ENCODE assay signal across 25 cellular contexts in genomic region chr1:19517017-19517416, GRCh38. TPM values are rescaled to one million over a fixed set of nuclear protein-coding genes. Genes with fewer than 3 reads are reported as not detected.
DNase-seq lines count a peak whose midpoint lies in the region; ATAC-seq and TF ChIP-seq lines count a peak whose summit lies in the region.
"Had no signal": no experiment of that assay in that cellular context is flagged by ENCODE, and none has a peak within 500 bp of the region (broad histone marks: within the 10 kb centered on the region; RNA-seq: fewer than 3 reads in every experiment).

No MANE protein-coding gene starts in this region.

- H3K27ac ChIP-seq in IMR-90 (ENCODE audit: insufficient read depth, low read length): no peak overlapping the region
- H3K27ac ChIP-seq in body of pancreas: no peak overlapping the region
- H3K27ac ChIP-seq in neuronal stem cell (replicated peaks; ENCODE audit: low read length): no peak overlapping the region
- H3K27ac ChIP-seq: KMS-11, SJSA1 had no signal

- H3K14ac ChIP-seq in IMR-90 (replicated peaks; ENCODE audit: low read depth, low read length) (no peak overlapping the region), neuronal stem cell (ENCODE audit: low read length) (no peak overlapping the region)

- H4K8ac ChIP-seq in IMR-90 (ENCODE audit: low read depth in 2 of 2, low read length in 2 of 2) (no peak overlapping the region), neuronal stem cell (ENCODE audit: low read depth, low read length) (no peak overlapping the region)

- H2BK5ac ChIP-seq in IMR-90 (ENCODE audit: low read depth, low read length, poor library complexity, severe bottlenecking) (no peak overlapping the region), neuronal stem cell (ENCODE audit: low read length) (no peak overlapping the region)

- H3K18ac ChIP-seq in IMR-90 (ENCODE audit: low read depth, low read length) (no peak overlapping the region), neuronal stem cell (ENCODE audit: low read length) (no peak overlapping the region)

- TF ChIP-seq CTCF in IMR-90 (conservative IDR thresholded peaks at IDR 0.05; ENCODE audit: low read depth, low read length) (no peak), body of pancreas (IDR thresholded peaks at IDR 0.05) (no peak)

- H4K20me1 ChIP-seq in IMR-90 (ENCODE audit: insufficient read depth, low read length): no peaks in the 10 kb centered on the region

- no peak overlapping the region for H4K5ac ChIP-seq in IMR-90 (ENCODE audit: low read depth, low read length)

- no peak overlapping the region for H3K56ac ChIP-seq in IMR-90 (ENCODE audit: extremely low read depth, insufficient read depth, low read length)

- H3K4me2 ChIP-seq in IMR-90 (ENCODE audit: low read depth, low read length) (no peak overlapping the region), neuronal stem cell (ENCODE audit: insufficient read depth, low read length, poor library complexity, severe bottlenecking) (no peak overlapping the region)
- H3K4me2 ChIP-seq: KMS-11 had no signal

- POLR2A ChIA-PET in IMR-90 (lab: Charles Lee; ENCODE audit: unreplicated experiment): no interaction called here

- no peak for ATAC-seq in IMR-90 (ENCODE audit: low read depth)
- peak; percentile 56 to 61 for ATAC-seq in stimulated activated naive B cell treated with anti-CD40 and anti-IgM and Interleukin-4, amounts not matched to agents 10 μg/mL and 1 μg/mL and 100 μg/mL, for 72 hours (replicated peaks)
- ATAC-seq in body of pancreas: no peak
- no peak for ATAC-seq in GM21717 (IDR thresholded peaks at IDR 0.05; ENCODE audit: unreplicated experiment)
- ATAC-seq: CD8-positive, alpha-beta T cell; GM12878 had no signal

- H2AK5ac ChIP-seq in IMR-90 (ENCODE audit: low read depth, low read length) (no peak overlapping the region), neuronal stem cell (ENCODE audit: low read depth, low read length) (no peak overlapping the region)

- H3K4ac ChIP-seq in IMR-90 (ENCODE audit: low read depth, low read length): no peak overlapping the region
- H3K4ac ChIP-seq in neuronal stem cell (ENCODE audit: low read length): no peak overlapping the region

- no peak overlapping the region for H3K4me3 ChIP-seq in IMR-90 (ENCODE audit: insufficient read depth, low read depth, low read length)
- H3K4me3 ChIP-seq in body of pancreas: no peak overlapping the region
- H3K4me3 ChIP-seq in neuronal stem cell (ENCODE audit: low read length in 2 of 2): no peak overlapping the region
- H3K4me3 ChIP-seq: GM12878, SJSA1 had no signal

- CTCF ChIA-PET in IMR-90 (lab: Yijun Ruan, JAX): interaction anchor here (0.7 to 1.0 kb wide), 2 partner anchors 9 to 30 kb away, joined by 3 read pairs; no protein-coding TSS in a partner anchor

- peaks cover 7% of the 10 kb centered on the region for H3K9me3 Mint-ChIP-seq in dendritic cell treated with granulocyte-macrophage colony-stimulating factor and Interleukin-4, amounts not matched to agents 40 ng/mL and 50 ng/mL, for 4 days
- H3K9me3 Mint-ChIP-seq in stimulated activated naive B cell treated with anti-CD40 and anti-IgM and Interleukin-4, amounts not matched to agents 10 μg/mL and 1 μg/mL and 100 μg/mL, for 72 hours: peaks cover 7 to 8% of the 10 kb centered on the region in 2 donors
- H3K9me3 Mint-ChIP-seq: CD8-positive, alpha-beta T cell had no signal

- DNase-seq in NOMO-1 treated with DMSO at 0.1 percent for 48 hours (lab: John Stamatoyannopoulos, UW; ENCODE audit: unreplicated experiment): peak; percentile 17
- no peak for DNase-seq in NOMO-1 treated with dmso at 0.1 percent for 144 hours (lab: John Stamatoyannopoulos, UW; ENCODE audit: unreplicated experiment)
- DNase-seq in IMR-90: no peak
- no peak for DNase-seq in stimulated activated naive B cell treated with anti-CD40 and anti-IgM and Interleukin-4, amounts not matched to agents 10 μg/mL and 1 μg/mL and 100 μg/mL, for 72 hours
- DNase-seq in body of pancreas: no peak
- DNase-seq in neuronal stem cell (ENCODE audit: low spot score): no peak
- DNase-seq: 8988T; ACHN; Caco-2; CD8-positive, alpha-beta T cell; HCEC 1CT; MM.1S; NCI-H1105; NCI-H146; NCI-H1930; NCI-H2107; NCI-H524 treated with DMSO at 0.1 percent for 48 hours; NCI-H774; Right ventricle myocardium superior; RPMI8226 had no signal

- in situ Hi-C loops in IMR-90 (cut with MboI; ENCODE audit: low sequenced_read_pairs): no loop called here

- no peak overlapping the region for H3K23ac ChIP-seq in IMR-90 (ENCODE audit: low read depth, low read length)
- H3K23ac ChIP-seq in neuronal stem cell (ENCODE audit: low read depth, low read length, poor library complexity): no peak overlapping the region

- no peak for TF ChIP-seq RAD21 in IMR-90 (IDR thresholded peaks at IDR 0.05; ENCODE audit: low read length)

- H3K9ac ChIP-seq in IMR-90 (ENCODE audit: low read depth, low read length) (no peak overlapping the region), neuronal stem cell (ENCODE audit: low read depth, low read length, poor library complexity) (no peak overlapping the region)
- H3K9ac ChIP-seq: KMS-11 had no signal

- peaks cover 6% of the 10 kb centered on the region for H3K9me3 ChIP-seq in IMR-90 (ENCODE audit: control insufficient read depth, insufficient read depth, low read length)
- no peaks in the 10 kb centered on the region for H3K9me3 ChIP-seq in body of pancreas
- H3K9me3 ChIP-seq in neuronal stem cell (replicated peaks in 1 of 2; ENCODE audit: control insufficient read depth in 2 of 2, insufficient read depth in 1 of 2, low read depth in 1 of 2, low read length in 2 of 2): no peaks in the 10 kb centered on the region
- H3K9me3 ChIP-seq: Caco-2, SJSA1 had no signal

- no peak overlapping the region for H2BK12ac ChIP-seq in neuronal stem cell (ENCODE audit: low read length)

- peaks cover 35% of the 10 kb centered on the region for H3K4me1 Mint-ChIP-seq in dendritic cell treated with granulocyte-macrophage colony-stimulating factor and Interleukin-4, amounts not matched to agents 40 ng/mL and 50 ng/mL, for 4 days (ENCODE audit: low read depth)
- H3K4me1 Mint-ChIP-seq in stimulated activated naive B cell treated with anti-CD40 and anti-IgM and Interleukin-4, amounts not matched to agents 10 μg/mL and 1 μg/mL and 100 μg/mL, for 72 hours: peaks cover 14 to 29% of the 10 kb centered on the region in 2 donors

- no peak overlapping the region for H2BK15ac ChIP-seq in IMR-90 (ENCODE audit: low read depth, low read length)
- H2BK15ac ChIP-seq in neuronal stem cell (ENCODE audit: low read length): no peak overlapping the region

- H3K27ac Mint-ChIP-seq in dendritic cell treated with granulocyte-macrophage colony-stimulating factor and Interleukin-4, amounts not matched to agents 40 ng/mL and 50 ng/mL, for 4 days: peak overlapping the region; percentile 75
- no peak overlapping the region for H3K27ac Mint-ChIP-seq in stimulated activated naive B cell treated with anti-CD40 and anti-IgM and Interleukin-4, amounts not matched to agents 10 μg/mL and 1 μg/mL and 100 μg/mL, for 72 hours
- H3K27ac Mint-ChIP-seq: CD8-positive, alpha-beta T cell had no signal

- peak overlapping the region; percentile 13 for H2AK9ac ChIP-seq in IMR-90 (replicated peaks; ENCODE audit: low read depth, low read length, poor library complexity)

- H3K9me1 ChIP-seq in IMR-90 (ENCODE audit: insufficient read depth, low read length): no peaks in the 10 kb centered on the region

- peaks cover 3% of the 10 kb centered on the region; the same call in 1 of the 2 replicates for H3K27me3 ChIP-seq in IMR-90 (ENCODE audit: control insufficient read depth, insufficient read depth, low read length)
- no peaks in the 10 kb centered on the region for H3K27me3 ChIP-seq in body of pancreas
- H3K27me3 ChIP-seq in neuronal stem cell (ENCODE audit: control insufficient read depth in 3 of 3, insufficient read depth in 3 of 3, low read depth in 1 of 3, low read length in 3 of 3): no peaks in the 10 kb centered on the region
- H3K27me3 ChIP-seq: SJSA1 had no signal

- dilution Hi-C loops in IMR-90 (cut with HindIII; ENCODE audit: low sequenced_read_pairs, unreplicated experiment): no loop called here

- intact Hi-C loops in IMR-90 (cut with micrococcal nuclease): no loop called here
- intact Hi-C loops in dendritic cell treated with granulocyte-macrophage colony-stimulating factor and Interleukin-4, amounts not matched to agents 40 ng/mL and 50 ng/mL, for 4 days (cut with micrococcal nuclease): no loop called here
- intact Hi-C loops in body of pancreas (cut with DNase I): no loop called here

- H2AFZ ChIP-seq in IMR-90 (replicated peaks; ENCODE audit: low read length, poor library complexity) (no peak overlapping the region), neuronal stem cell (ENCODE audit: low read length) (no peak overlapping the region)

- H3K36me3 ChIP-seq in IMR-90 (ENCODE audit: control insufficient read depth, insufficient read depth, low read length) (no peaks in the 10 kb centered on the region), body of pancreas (replicated peaks in 1 of 2; ENCODE audit: insufficient read depth in 1 of 2, low read depth in 2 of 2) (no peaks in the 10 kb centered on the region), neuronal stem cell (replicated peaks in 1 of 2; ENCODE audit: control insufficient read depth in 2 of 2, insufficient read depth in 2 of 2, low read length in 2 of 2) (no peaks in the 10 kb centered on the region)
- H3K36me3 ChIP-seq: SJSA1 had no signal

- no peak overlapping the region for H3K4me3 Mint-ChIP-seq in dendritic cell treated with granulocyte-macrophage colony-stimulating factor and Interleukin-4, amounts not matched to agents 40 ng/mL and 50 ng/mL, for 4 days
- H3K4me3 Mint-ChIP-seq in stimulated activated naive B cell treated with anti-CD40 and anti-IgM and Interleukin-4, amounts not matched to agents 10 μg/mL and 1 μg/mL and 100 μg/mL, for 72 hours: no peak overlapping the region
- H3K4me3 Mint-ChIP-seq: CD8-positive, alpha-beta T cell had no signal

- no peak for TF ChIP-seq POLR2A in IMR-90 (IDR thresholded peaks at IDR 0.05; ENCODE audit: low read depth, low read length)
- TF ChIP-seq POLR2A in body of pancreas (IDR thresholded peaks at IDR 0.05): no peak

- 0 out of 2 replicates have a peak overlapping the region, but pooled peaks have one; percentile 3 for H2BK20ac ChIP-seq in IMR-90 (ENCODE audit: low read depth, low read length)

- H3K4me1 ChIP-seq in IMR-90 (ENCODE audit: control insufficient read depth, insufficient read depth, low read length): peaks cover 5% of the 10 kb centered on the region; the same call in 1 of the 2 replicates
- H3K4me1 ChIP-seq in body of pancreas: no peaks in the 10 kb centered on the region
- H3K4me1 ChIP-seq in neuronal stem cell (ENCODE audit: control insufficient read depth in 2 of 2, insufficient read depth in 1 of 2, low read depth in 1 of 2, low read length in 2 of 2): no peaks in the 10 kb centered on the region
- H3K4me1 ChIP-seq: Caco-2, SJSA1 had no signal

- H3K27me3 Mint-ChIP-seq in dendritic cell treated with granulocyte-macrophage colony-stimulating factor and Interleukin-4, amounts not matched to agents 40 ng/mL and 50 ng/mL, for 4 days: no peaks in the 10 kb centered on the region
- no peaks in the 10 kb centered on the region for H3K27me3 Mint-ChIP-seq in stimulated activated naive B cell treated with anti-CD40 and anti-IgM and Interleukin-4, amounts not matched to agents 10 μg/mL and 1 μg/mL and 100 μg/mL, for 72 hours

- no peak overlapping the region for H2BK120ac ChIP-seq in IMR-90 (ENCODE audit: low read depth, low read length)
- H2BK120ac ChIP-seq in neuronal stem cell (ENCODE audit: low read depth, low read length): no peak overlapping the region

- peaks cover 6% of the 10 kb centered on the region for H3K36me3 Mint-ChIP-seq in dendritic cell treated with granulocyte-macrophage colony-stimulating factor and Interleukin-4, amounts not matched to agents 40 ng/mL and 50 ng/mL, for 4 days (ENCODE audit: low read depth)
- H3K36me3 Mint-ChIP-seq in stimulated activated naive B cell treated with anti-CD40 and anti-IgM and Interleukin-4, amounts not matched to agents 10 μg/mL and 1 μg/mL and 100 μg/mL, for 72 hours: peaks cover 3 to 4% of the 10 kb centered on the region in 2 donors
- H3K36me3 Mint-ChIP-seq: CD8-positive, alpha-beta T cell had no signal

- H3K79me1 ChIP-seq in IMR-90 (ENCODE audit: low read depth in 1 of 2, low read length in 2 of 2) (no peaks in the 10 kb centered on the region), neuronal stem cell (ENCODE audit: low read depth, low read length) (no peaks in the 10 kb centered on the region)

- H4K91ac ChIP-seq in IMR-90 (ENCODE audit: insufficient read depth, low read depth, low read length) (no peak overlapping the region), neuronal stem cell (ENCODE audit: low read depth, low read length, poor library complexity) (no peak overlapping the region)

- no TSS peak for BruUV-seq in IMR-90 (replicated peaks; lab: Mats Ljungman, UMichigan)

RNA-seq across cellular contexts. Expression of gene CAPZB, which starts 31.7 kb away (rescaled TPM):
- 180 and 216 TPM in 2 replicates for total RNA-seq in IMR-90 (2012; rRNA removed)
- 271 and 304 TPM in 2 replicates for polyA plus RNA-seq in IMR-90 (2012; rRNA removed)
- 189 and 234 TPM in 2 replicates for polyA plus RNA-seq in IMR-90 (2012; cell fraction: cytosol; rRNA removed)
- 74.4 and 139 TPM in 2 replicates for polyA plus RNA-seq in IMR-90 (2012; cell fraction: nucleus; rRNA removed; ENCODE audit: low replicate concordance)
- total RNA-seq in body of pancreas: 10 to 100 TPM; 35.5 to 54.1 TPM
- 295 TPM for polyA plus RNA-seq in neuronal stem cell (2013, experiment 1 of 2)
- 299 TPM for polyA plus RNA-seq in neuronal stem cell (2013, experiment 2 of 2)

Comparison
In these comparisons a context has a peak if more than half of its experiments do, and no peak if none do; other contexts are left out.
1. ATAC-seq: peak in stimulated activated naive B cell treated with anti-CD40 and anti-IgM and Interleukin-4, amounts not matched to agents 10 μg/mL and 1 μg/mL and 100 μg/mL, for 72 hours (2 of 2); none in IMR-90 (single experiment), body of pancreas (single experiment) and GM21717 (single experiment).